8 cellular contexts compared by ENCODE assay signal in genomic region chr17:46266656-46267544, GRCh38. TPM values are rescaled to one million over a fixed set of nuclear protein-coding genes. Genes with fewer than 3 reads are reported as not detected.
A peak's percentile ranks its signal among the peaks of the same experiment; 100 is the strongest.
DNase-seq lines count a peak whose midpoint lies in the region; ATAC-seq and TF ChIP-seq lines count a peak whose summit lies in the region.

No MANE protein-coding gene starts in this region.

- intact Hi-C loops in esophagus muscularis mucosa (cut with DNase I): no loop called here

- no peaks in the 10 kb centered on the region for H3K36me3 Mint-ChIP-seq in activated T-cell treated with anti-CD3 and anti-CD28 coated beads, Interleukin-2, amount 50 U/mL, for 4 hours (ENCODE audit: insufficient read depth)

- H3K27ac ChIP-seq in HUES48 (ENCODE audit: low read depth, low read length) (peak overlapping the region; percentile 56), esophagus muscularis mucosa (replicated peaks in 1 of 4) (peak overlapping the region; percentile 86 to 95 (median 94))

- H3K4me1 ChIP-seq in HUES48 (ENCODE audit: control insufficient read depth, insufficient read depth, low read length) (peaks cover 11% of the 10 kb centered on the region), esophagus muscularis mucosa (peaks cover 0 to 17% (median 15%) of the 10 kb centered on the region in 4 donors)

- TF ChIP-seq POLR2A in esophagus muscularis mucosa (IDR thresholded peaks at IDR 0.05; ENCODE audit: low read depth): no peak

- no peaks in the 10 kb centered on the region for H3K9me3 Mint-ChIP-seq in activated T-cell treated with anti-CD3 and anti-CD28 coated beads, Interleukin-2, amount 50 U/mL, for 4 hours

- peak overlapping the region; percentile 42 for H3K9ac ChIP-seq in HUES48 (ENCODE audit: low read depth, low read length)

- H3K9me3 ChIP-seq in HUES48 (ENCODE audit: control insufficient read depth, insufficient read depth, low read length): no peaks in the 10 kb centered on the region
- no peaks in the 10 kb centered on the region for H3K9me3 ChIP-seq in esophagus muscularis mucosa

- H3K4me3 ChIP-seq in HUES48 (ENCODE audit: low read depth, low read length): peak overlapping the region; percentile 74
- peak overlapping the region; percentile 66 to 83 (median 72) for H3K4me3 ChIP-seq in esophagus muscularis mucosa

- no peak for TF ChIP-seq EP300 in esophagus muscularis mucosa (IDR thresholded peaks at IDR 0.05)

- no peaks in the 10 kb centered on the region for H3K36me3 ChIP-seq in HUES48 (ENCODE audit: control insufficient read depth, insufficient read depth, low read length)
- H3K36me3 ChIP-seq in esophagus muscularis mucosa: no peaks in the 10 kb centered on the region

- peaks cover 55% of the 10 kb centered on the region for H3K27me3 ChIP-seq in HUES48 (ENCODE audit: control insufficient read depth, insufficient read depth, low read length)
- H3K27me3 ChIP-seq in esophagus muscularis mucosa: no peaks in the 10 kb centered on the region

- peak overlapping the region; percentile 87 for H3K4me3 Mint-ChIP-seq in activated T-cell treated with anti-CD3 and anti-CD28 coated beads, Interleukin-2, amount 50 U/mL, for 4 hours

- DNase-seq in DMS 273 treated with DMSO at 0.1 percent for 48 hours (lab: John Stamatoyannopoulos, UW): peak; percentile 85
- peak; percentile 74 for DNase-seq in OCI-M1 (lab: John Stamatoyannopoulos, UW)
- DNase-seq in activated T-cell treated with anti-CD3 and anti-CD28 coated beads, Interleukin-2, amount 50 U/mL, for 4 hours: peak; percentile 75
- DNase-seq in esophagus muscularis mucosa (ENCODE audit: extremely low spot score): peak; percentile 93
- DNase-seq in myocyte (ENCODE audit: low read depth): peak; percentile 87
- peak; percentile 65 for DNase-seq in stimulated activated CD8-positive, alpha-beta memory T cell treated with anti-CD3 and anti-CD28 coated beads, Interleukin-7, amount 100 ng/mL, for 24 hours (ENCODE audit: low read depth)

- peak; percentile 73 for ATAC-seq in GM21423 (IDR thresholded peaks at IDR 0.05; ENCODE audit: unreplicated experiment)
- ATAC-seq in activated T-cell treated with anti-CD3 and anti-CD28 coated beads, Interleukin-2, amount 50 U/mL, for 4 hours: peak; percentile 92

- peaks cover 34% of the 10 kb centered on the region for H3K4me1 Mint-ChIP-seq in activated T-cell treated with anti-CD3 and anti-CD28 coated beads, Interleukin-2, amount 50 U/mL, for 4 hours (ENCODE audit: low read depth)

- peak in 1 of 3 experiments; percentile 2 for TF ChIP-seq CTCF in esophagus muscularis mucosa (IDR thresholded peaks at IDR 0.05)

- WGBS in esophagus muscularis mucosa: under 1% methylated on average over 18 of the region's 116 CpGs

- no peaks in the 10 kb centered on the region for H3K27me3 Mint-ChIP-seq in activated T-cell treated with anti-CD3 and anti-CD28 coated beads, Interleukin-2, amount 50 U/mL, for 4 hours (ENCODE audit: low read depth)

RNA-seq across cellular contexts. Expression of gene LRRC37A, which starts 28.0 kb away (rescaled TPM):
- 1 to 10 TPM in 2 of 3 donors, under 1 TPM in 1; 0.29 to 1.7 (median 1.3) TPM for total RNA-seq in activated T-cell treated with anti-CD3 and anti-CD28 coated beads, Interleukin-2, amount 50 U/mL, for 4 hours
- total RNA-seq in esophagus muscularis mucosa: 1 to 10 TPM in 3 of 4 donors, under 1 TPM in 1; 0.83 to 4.2 (median 1.2) TPM
- 1.1 and 1.5 TPM in 2 replicates for total RNA-seq in myocyte
- 1.3 TPM for polyA plus RNA-seq in myocyte (2012)

Comparison
In these comparisons a context has a peak if more than half of its experiments do, and no peak if none do; other contexts are left out.
1. Peak in every context shown above with its lines: DNase-seq, ATAC-seq, H3K4me3 ChIP-seq and H3K27ac ChIP-seq.